26 cellular contexts compared by ENCODE assay signal in genomic region chr20:43185901-43186300, GRCh38. TPM values are rescaled to one million over a fixed set of nuclear protein-coding genes. Genes with fewer than 3 reads are reported as not detected.
"Had no signal": no experiment of that assay in that cellular context is flagged by ENCODE, and none has a peak within 500 bp of the region (broad histone marks: within the 10 kb centered on the region; RNA-seq: fewer than 3 reads in every experiment).

No MANE protein-coding gene starts in this region.

- H3K4me3 ChIP-seq: left lung, lower lobe of right lung, ovary, right atrium auricular region, right lobe of liver, smooth muscle cell, stomach, testis, thyroid gland, transverse colon, upper lobe of left lung, vagina had no signal

- H3K4me1 ChIP-seq: left lung, right lobe of liver, thyroid gland had no signal

- H3K36me3 ChIP-seq: left lung, lower lobe of right lung, ovary, right atrium auricular region, right lobe of liver, stomach, thyroid gland, transverse colon, upper lobe of left lung, vagina had no signal

- H3K9me3 ChIP-seq: left lung, lower lobe of right lung, ovary, right atrium auricular region, right lobe of liver, stomach, testis, thyroid gland, transverse colon, upper lobe of left lung, vagina had no signal

- H3K27me3 ChIP-seq: ovary, right lobe of liver, testis, thyroid gland had no signal

- H3K4me2 ChIP-seq: smooth muscle cell had no signal

- H3K27ac ChIP-seq: left lung, lower lobe of right lung, ovary, right atrium auricular region, right lobe of liver, stomach, testis, thyroid gland, transverse colon, upper lobe of left lung, vagina had no signal

- ATAC-seq: left colon; left lung; lower lobe of right lung; natural killer cell; right lobe of liver; stimulated activated memory B cell treated with anti-CD40 and anti-IgM and Interleukin-4, amounts not matched to agents 10 μg/mL and 1 μg/mL and 100 μg/mL, for 72 hours had no signal

- DNase-seq: hippocampal formation; kidney; left colon; left lung; lower lobe of right lung; naive B cell; natural killer cell; nephron progenitor cell; ovary; right lobe of liver; stimulated activated CD4-positive, alpha-beta T cell treated with anti-CD3 and anti-CD28 coated beads, Interleukin-1b, Interleukin-23, amount 100 ng/mL, for 48 hours; stimulated activated CD4-positive, alpha-beta T cell treated with anti-CD3 and anti-CD28 coated beads, Interleukin-2, amount 100 ng/mL, for 48 hours; stimulated activated CD4-positive, alpha-beta T cell treated with anti-CD3 and anti-CD28 coated beads, Interleukin-4, amount 100 ng/mL, for 4 hours; stimulated activated CD8-positive, alpha-beta memory T cell treated with anti-CD3 and anti-CD28 coated beads, Interleukin-4, amount 100 ng/mL, for 48 hours; stimulated activated naive CD4-positive, alpha-beta T cell treated with Interleukin-2 at 50 U/mL for 16 hours; stomach; testis; thyroid gland; transverse colon; upper lobe of left lung had no signal

RNA-seq across cellular contexts. Expression of gene PTPRT, which starts 3.8 kb away (rescaled TPM):
- total RNA-seq: natural killer cell, pulmonary artery endothelial cell, renal cortical epithelial cell, vagina had no signal
